ENCODE assay signal across 8 cellular contexts in genomic region chr1:179882253-179883039, GRCh38. TPM values are rescaled to one million over a fixed set of nuclear protein-coding genes. Genes with fewer than 3 reads are reported as not detected.
DNase-seq lines count a peak whose midpoint lies in the region; ATAC-seq and TF ChIP-seq lines count a peak whose summit lies in the region.

Gene TOR1AIP1, plus strand, starts transcription at chr1:179882285. Its CDS starts 218 bp downstream, at chr1:179882503.

- H3K9me3 ChIP-seq in colonic mucosa: no peaks in the 10 kb centered on the region

- no peaks in the 10 kb centered on the region for H3K36me3 ChIP-seq in colonic mucosa

- ATAC-seq in GM19324 (IDR thresholded peaks at IDR 0.05; ENCODE audit: low FRiP score, unreplicated experiment): peak; percentile 86
- peak; percentile 52 for ATAC-seq in HG03469 (IDR thresholded peaks at IDR 0.05; ENCODE audit: unreplicated experiment)

- H3K4me3 ChIP-seq in colonic mucosa: peak within 1 kb of the TSS; percentile 82

- no peaks in the 10 kb centered on the region for H3K4me1 ChIP-seq in colonic mucosa

- H3K27me3 ChIP-seq in colonic mucosa (no peaks in the 10 kb centered on the region), layer of hippocampus (ENCODE audit: control insufficient read depth, insufficient read depth, low read length) (no peaks in the 10 kb centered on the region)

- peak within 1 kb of the TSS; percentile 98 to 99 for H3K9ac ChIP-seq in colonic mucosa (ENCODE audit: low read depth in 2 of 2, low read length in 2 of 2)

- peak; percentile 47 for TF ChIP-seq CTCF in colonic mucosa (IDR thresholded peaks at IDR 0.05)

- intact Hi-C loops in colonic mucosa (cut with DNase I): loop anchor here (10.0 kb wide), 1 partner anchor 72 kb away; the partner anchor contains the start of gene CEP350

- peak; percentile 65 to 100 (median 98) for DNase-seq in C1 segment of cervical spinal cord (lab: John Stamatoyannopoulos, UW)
- peak; percentile 100 for DNase-seq in NCI-H526 (lab: John Stamatoyannopoulos, UW)
- DNase-seq in activated CD4-positive, alpha-beta T cell treated with anti-CD3 and anti-CD28 coated beads for 48 hours: peak; percentile 98
- peak; percentile 96 for DNase-seq in colonic mucosa
- peak; percentile 92 to 93 for DNase-seq in stimulated activated CD4-positive, alpha-beta T cell treated with anti-CD3 and anti-CD28 coated beads, Interleukin-1b, Interleukin-23, amount 100 ng/mL, for 4 hours (ENCODE audit: low read depth in 2 of 2)

- H3K27ac ChIP-seq in colonic mucosa (peak within 1 kb of the TSS; percentile 99), layer of hippocampus (ENCODE audit: low read depth, low read length) (peak within 1 kb of the TSS; percentile 100)

RNA-seq across cellular contexts. Expression of gene TOR1AIP1, which starts in this region (rescaled TPM):
- total RNA-seq in colonic mucosa: 10 to 100 TPM; 19.3 to 29.7 TPM

Comparison
In these comparisons a context has a peak if more than half of its experiments do, and no peak if none do; other contexts are left out.
1. Peak in every context shown above with its lines: DNase-seq, ATAC-seq, H3K4me3 ChIP-seq and H3K27ac ChIP-seq.